In genomic region chr1:90391116-90391515, GRCh38 we compare ENCODE assay signal across 27 cellular contexts.
DNase-seq lines count a peak whose midpoint lies in the region; TF ChIP-seq lines count a peak whose summit lies in the region.
"Had no signal": no experiment of that assay in that cellular context is flagged by ENCODE, and none has a peak within 500 bp of the region (broad histone marks: within the 10 kb centered on the region; RNA-seq: fewer than 3 reads in every experiment).

No MANE protein-coding gene starts in this region.

- H2AFZ ChIP-seq in neural progenitor cell (replicated peaks): no peak overlapping the region
- H2AFZ ChIP-seq: hepatocyte, parathyroid adenoma had no signal

- peak; percentile 43 for DNase-seq in HT1080 (ENCODE audit: low read depth)
- DNase-seq in adipocyte (ENCODE audit: low read depth): peak; percentile 10
- DNase-seq in epithelial cell of esophagus (ENCODE audit: low read depth): peak; percentile 54
- DNase-seq in neural progenitor cell (ENCODE audit: low spot score): peak; percentile 41
- no peak for DNase-seq in HK-2 (ENCODE audit: unreplicated experiment)
- no peak for DNase-seq in DMS153 (lab: John Stamatoyannopoulos, UW)
- DNase-seq in DMS53 (lab: John Stamatoyannopoulos, UW): no peak
- DNase-seq in AG08396 (ENCODE audit: low spot score): no peak
- DNase-seq: activated T-cell treated with anti-CD3 and anti-CD28 coated beads, Interleukin-2, amount 50 U/mL, for 1 hour; adrenal gland; caudate nucleus; dermis blood vessel endothelial cell; immature natural killer cell; left ventricle myocardium inferior; NCI-H2081 treated with DMSO at 0.1 percent for 48 hours; NCI-H345; NCI-H774; Right ventricle myocardium superior; sigmoid colon; stimulated activated CD4-positive, alpha-beta T cell treated with anti-CD3 and anti-CD28 coated beads, Interleukin-15, amount 100 ng/mL, for 24 hours; T-cell had no signal

- no peaks in the 10 kb centered on the region for H3F3A ChIP-seq in neural progenitor cell (ENCODE audit: low read depth)

- no peaks in the 10 kb centered on the region for H3K9me3 Mint-ChIP-seq in neural progenitor cell
- H3K9me3 Mint-ChIP-seq: CD14-positive monocyte, IgD-negative memory B cell, nephron, T-cell had no signal

- H3K79me2 ChIP-seq in neural progenitor cell (ENCODE audit: low read depth): no peaks in the 10 kb centered on the region
- H3K79me2 ChIP-seq: hepatocyte, parathyroid adenoma had no signal

- H3K27me3 Mint-ChIP-seq in neural progenitor cell (ENCODE audit: insufficient read depth, low read depth): no peaks in the 10 kb centered on the region
- H3K27me3 Mint-ChIP-seq: IgD-negative memory B cell had no signal

- H3K9me3 ChIP-seq in adipocyte (ENCODE audit: control insufficient read depth, low read length) (no peaks in the 10 kb centered on the region), neural progenitor cell (ENCODE audit: low read depth) (no peaks in the 10 kb centered on the region)
- H3K9me3 ChIP-seq: adrenal gland, left ventricle myocardium inferior, sigmoid colon, tibial nerve had no signal

- peaks cover 16% of the 10 kb centered on the region for H3K4me1 Mint-ChIP-seq in neural progenitor cell
- H3K4me1 Mint-ChIP-seq: IgD-negative memory B cell, immature natural killer cell, T-cell had no signal

- H3K27me3 ChIP-seq in adipocyte (replicated peaks; ENCODE audit: control insufficient read depth, insufficient read depth, low read length): no peaks in the 10 kb centered on the region
- H3K27me3 ChIP-seq in neural progenitor cell: no peaks in the 10 kb centered on the region
- H3K27me3 ChIP-seq: adrenal gland, hepatocyte, sigmoid colon, tibial nerve had no signal

- H3K27ac ChIP-seq in neural progenitor cell: no peak overlapping the region
- H3K27ac ChIP-seq: adrenal gland, hepatocyte, left ventricle myocardium inferior, parathyroid adenoma, sigmoid colon, tibial nerve had no signal

- peak overlapping the region; percentile 35 for H3K27ac Mint-ChIP-seq in neural progenitor cell
- H3K27ac Mint-ChIP-seq: CD14-positive monocyte, IgD-negative memory B cell, immature natural killer cell, nephron, T-cell had no signal

- no peak overlapping the region for H3K4me3 Mint-ChIP-seq in neural progenitor cell
- H3K4me3 Mint-ChIP-seq: CD14-positive monocyte, IgD-negative memory B cell, immature natural killer cell, nephron, T-cell had no signal

- no peaks in the 10 kb centered on the region for H4K20me1 ChIP-seq in neural progenitor cell (ENCODE audit: low read depth)

- H3K4me1 ChIP-seq in adipocyte (ENCODE audit: control insufficient read depth, insufficient read depth, low read length): peaks cover 21% of the 10 kb centered on the region
- peaks cover 18% of the 10 kb centered on the region for H3K4me1 ChIP-seq in neural progenitor cell
- H3K4me1 ChIP-seq: adrenal gland, left ventricle myocardium inferior, parathyroid adenoma, sigmoid colon had no signal

- no peaks in the 10 kb centered on the region for H3K36me3 Mint-ChIP-seq in neural progenitor cell
- H3K36me3 Mint-ChIP-seq: CD14-positive monocyte, IgD-negative memory B cell, immature natural killer cell, T-cell had no signal

- TF ChIP-seq CTCF in epithelial cell of esophagus (IDR thresholded peaks at IDR 0.05; ENCODE audit: insufficient read depth, low read depth, low read length, missing control alignments) (no peak), neural progenitor cell (IDR thresholded peaks at IDR 0.05) (no peak)

- H3K4me3 ChIP-seq in adipocyte (ENCODE audit: low read length): no peak overlapping the region
- no peak overlapping the region for H3K4me3 ChIP-seq in epithelial cell of esophagus (ENCODE audit: low read length)
- H3K4me3 ChIP-seq in neural progenitor cell: no peak overlapping the region
- H3K4me3 ChIP-seq: adrenal gland, hepatocyte, left ventricle myocardium inferior, sigmoid colon, tibial nerve had no signal

- H3K9ac ChIP-seq in adipocyte (ENCODE audit: low read length) (no peak overlapping the region), neural progenitor cell (no peak overlapping the region)
- H3K9ac ChIP-seq: parathyroid adenoma had no signal

- H3K36me3 ChIP-seq in adipocyte (ENCODE audit: control insufficient read depth, insufficient read depth, low read length, severe bottlenecking): no peaks in the 10 kb centered on the region
- H3K36me3 ChIP-seq in neural progenitor cell: no peaks in the 10 kb centered on the region
- H3K36me3 ChIP-seq: adrenal gland, left ventricle myocardium inferior, sigmoid colon, tibial nerve had no signal

- no peak overlapping the region for H3K4me2 ChIP-seq in neural progenitor cell
- H3K4me2 ChIP-seq: hepatocyte had no signal

Comparison
In these comparisons a context has a peak if more than half of its experiments do, and no peak if none do; other contexts are left out.
1. DNase-seq: peak in HT1080 (single experiment), adipocyte (single experiment), epithelial cell of esophagus (single experiment) and neural progenitor cell (single experiment); none in HK-2 (single experiment), DMS153 (single experiment), DMS53 (single experiment) and AG08396 (single experiment).